Comparison of ENCODE assay signal across 1 cellular context in the genomic region with DNA sequence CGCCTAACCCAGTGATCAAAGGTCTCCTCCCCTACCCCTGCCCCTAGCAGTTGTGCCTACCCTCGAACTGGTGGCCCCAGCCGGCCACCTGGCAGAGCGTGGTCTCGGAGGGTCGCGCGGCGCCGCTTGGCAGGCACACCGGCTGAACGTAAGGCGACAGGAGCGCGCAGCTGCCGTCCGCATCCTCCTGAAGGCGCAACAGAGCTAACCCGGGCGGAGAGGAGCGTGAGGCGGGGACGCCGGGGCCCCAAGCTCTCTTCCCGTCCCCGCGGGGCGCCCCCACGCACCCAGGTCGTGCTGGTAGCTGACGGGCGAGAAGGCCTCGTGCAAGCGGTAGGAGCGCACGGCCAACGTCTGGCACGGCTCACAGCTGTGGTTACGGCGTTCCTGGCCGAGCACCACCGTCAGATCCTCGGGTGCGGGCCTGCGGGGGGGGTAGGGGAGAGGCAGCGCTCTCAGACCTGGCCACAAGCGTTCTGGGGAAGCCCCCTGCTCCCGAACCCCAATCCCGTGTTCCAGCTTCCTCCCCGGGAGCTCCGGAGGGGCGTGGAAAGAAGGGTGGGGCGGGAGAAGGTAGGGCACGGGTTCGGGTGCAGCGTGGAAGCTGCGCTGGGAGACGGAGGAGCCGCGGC.
TF ChIP-seq lines count a peak whose summit lies in the region.

No MANE protein-coding gene starts in this region.

TF ChIP-seq in HepG2, 621 proteins besides CTCF, POLR2A, EP300 and RAD21:
- no peak for TF ChIP-seq SP1 (IDR thresholded peaks at IDR 0.05)
- TF ChIP-seq SP1 (CRISPR knock-in tag; IDR thresholded peaks at IDR 0.05) = no peak
- no peak for TF ChIP-seq ZNF546 (CRISPR knock-in tag; conservative IDR thresholded peaks at IDR 0.05)
- 0 out of 2 replicates have a peak, but pooled peaks have one; percentile 5 for TF ChIP-seq HIVEP1 (CRISPR knock-in tag; IDR thresholded peaks at IDR 0.05)
- 0 out of 2 replicates have a peak, but pooled peaks have one; percentile 41 for TF ChIP-seq ZNF672 (CRISPR knock-in tag; IDR thresholded peaks at IDR 0.05)
- no peak for TF ChIP-seq MAFG (CRISPR knock-in tag; IDR thresholded peaks at IDR 0.05)
- TF ChIP-seq HDAC1 (CRISPR knock-in tag; IDR thresholded peaks at IDR 0.05) = no peak
- TF ChIP-seq, protein P1, sequence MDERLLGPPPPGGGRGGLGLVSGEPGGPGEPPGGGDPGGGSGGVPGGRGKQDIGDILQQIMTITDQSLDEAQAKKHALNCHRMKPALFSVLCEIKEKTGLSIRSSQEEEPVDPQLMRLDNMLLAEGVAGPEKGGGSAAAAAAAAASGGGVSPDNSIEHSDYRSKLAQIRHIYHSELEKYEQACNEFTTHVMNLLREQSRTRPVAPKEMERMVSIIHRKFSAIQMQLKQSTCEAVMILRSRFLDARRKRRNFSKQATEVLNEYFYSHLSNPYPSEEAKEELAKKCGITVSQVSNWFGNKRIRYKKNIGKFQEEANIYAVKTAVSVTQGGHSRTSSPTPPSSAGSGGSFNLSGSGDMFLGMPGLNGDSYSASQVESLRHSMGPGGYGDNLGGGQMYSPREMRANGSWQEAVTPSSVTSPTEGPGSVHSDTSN (CRISPR knock-in tag; IDR thresholded peaks at IDR 0.05) = no peak
- TF ChIP-seq, protein P2, sequence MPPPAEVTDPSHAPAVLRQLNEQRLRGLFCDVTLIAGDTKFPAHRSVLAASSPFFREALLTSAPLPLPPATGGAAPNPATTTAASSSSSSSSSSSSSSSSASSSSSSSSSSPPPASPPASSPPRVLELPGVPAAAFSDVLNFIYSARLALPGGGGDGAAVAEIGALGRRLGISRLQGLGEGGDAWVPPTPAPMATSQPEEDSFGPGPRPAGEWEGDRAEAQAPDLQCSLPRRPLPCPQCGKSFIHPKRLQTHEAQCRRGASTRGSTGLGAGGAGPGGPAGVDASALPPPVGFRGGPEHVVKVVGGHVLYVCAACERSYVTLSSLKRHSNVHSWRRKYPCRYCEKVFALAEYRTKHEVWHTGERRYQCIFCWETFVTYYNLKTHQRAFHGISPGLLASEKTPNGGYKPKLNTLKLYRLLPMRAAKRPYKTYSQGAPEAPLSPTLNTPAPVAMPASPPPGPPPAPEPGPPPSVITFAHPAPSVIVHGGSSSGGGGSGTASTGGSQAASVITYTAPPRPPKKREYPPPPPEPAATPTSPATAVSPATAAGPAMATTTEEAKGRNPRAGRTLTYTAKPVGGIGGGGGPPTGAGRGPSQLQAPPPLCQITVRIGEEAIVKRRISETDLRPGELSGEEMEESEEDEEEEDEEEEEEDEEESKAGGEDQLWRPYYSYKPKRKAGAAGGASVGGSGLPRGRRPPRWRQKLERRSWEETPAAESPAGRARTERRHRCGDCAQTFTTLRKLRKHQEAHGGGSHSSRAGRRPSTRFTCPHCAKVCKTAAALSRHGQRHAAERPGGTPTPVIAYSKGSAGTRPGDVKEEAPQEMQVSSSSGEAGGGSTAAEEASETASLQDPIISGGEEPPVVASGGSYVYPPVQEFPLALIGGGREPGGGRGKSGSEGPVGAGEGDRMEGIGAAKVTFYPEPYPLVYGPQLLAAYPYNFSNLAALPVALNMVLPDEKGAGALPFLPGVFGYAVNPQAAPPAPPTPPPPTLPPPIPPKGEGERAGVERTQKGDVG (CRISPR knock-in tag; IDR thresholded peaks at IDR 0.05; ENCODE audit: borderline replicate concordance) = 0 out of 2 replicates have a peak, but pooled peaks have one; percentile 3
- TF ChIP-seq, protein P3, sequence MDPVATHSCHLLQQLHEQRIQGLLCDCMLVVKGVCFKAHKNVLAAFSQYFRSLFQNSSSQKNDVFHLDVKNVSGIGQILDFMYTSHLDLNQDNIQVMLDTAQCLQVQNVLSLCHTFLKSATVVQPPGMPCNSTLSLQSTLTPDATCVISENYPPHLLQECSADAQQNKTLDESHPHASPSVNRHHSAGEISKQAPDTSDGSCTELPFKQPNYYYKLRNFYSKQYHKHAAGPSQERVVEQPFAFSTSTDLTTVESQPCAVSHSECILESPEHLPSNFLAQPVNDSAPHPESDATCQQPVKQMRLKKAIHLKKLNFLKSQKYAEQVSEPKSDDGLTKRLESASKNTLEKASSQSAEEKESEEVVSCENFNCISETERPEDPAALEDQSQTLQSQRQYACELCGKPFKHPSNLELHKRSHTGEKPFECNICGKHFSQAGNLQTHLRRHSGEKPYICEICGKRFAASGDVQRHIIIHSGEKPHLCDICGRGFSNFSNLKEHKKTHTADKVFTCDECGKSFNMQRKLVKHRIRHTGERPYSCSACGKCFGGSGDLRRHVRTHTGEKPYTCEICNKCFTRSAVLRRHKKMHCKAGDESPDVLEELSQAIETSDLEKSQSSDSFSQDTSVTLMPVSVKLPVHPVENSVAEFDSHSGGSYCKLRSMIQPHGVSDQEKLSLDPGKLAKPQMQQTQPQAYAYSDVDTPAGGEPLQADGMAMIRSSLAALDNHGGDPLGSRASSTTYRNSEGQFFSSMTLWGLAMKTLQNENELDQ (CRISPR knock-in tag; IDR thresholded peaks at IDR 0.05; ENCODE audit: borderline replicate concordance) = no peak
- no peak for TF ChIP-seq NFE2L2 (IDR thresholded peaks at IDR 0.05; ENCODE audit: low read length)
- 0 out of 2 replicates have a peak, but pooled peaks have one; percentile 42 for TF ChIP-seq FOXC1 (CRISPR knock-in tag; IDR thresholded peaks at IDR 0.05; ENCODE audit: borderline replicate concordance)
- TF ChIP-seq SP2 (CRISPR knock-in tag; IDR thresholded peaks at IDR 0.05) = no peak
- no peak for TF ChIP-seq HNRNPL (IDR thresholded peaks at IDR 0.05; ENCODE audit: low read depth, low read length)
- TF ChIP-seq, protein P4, sequence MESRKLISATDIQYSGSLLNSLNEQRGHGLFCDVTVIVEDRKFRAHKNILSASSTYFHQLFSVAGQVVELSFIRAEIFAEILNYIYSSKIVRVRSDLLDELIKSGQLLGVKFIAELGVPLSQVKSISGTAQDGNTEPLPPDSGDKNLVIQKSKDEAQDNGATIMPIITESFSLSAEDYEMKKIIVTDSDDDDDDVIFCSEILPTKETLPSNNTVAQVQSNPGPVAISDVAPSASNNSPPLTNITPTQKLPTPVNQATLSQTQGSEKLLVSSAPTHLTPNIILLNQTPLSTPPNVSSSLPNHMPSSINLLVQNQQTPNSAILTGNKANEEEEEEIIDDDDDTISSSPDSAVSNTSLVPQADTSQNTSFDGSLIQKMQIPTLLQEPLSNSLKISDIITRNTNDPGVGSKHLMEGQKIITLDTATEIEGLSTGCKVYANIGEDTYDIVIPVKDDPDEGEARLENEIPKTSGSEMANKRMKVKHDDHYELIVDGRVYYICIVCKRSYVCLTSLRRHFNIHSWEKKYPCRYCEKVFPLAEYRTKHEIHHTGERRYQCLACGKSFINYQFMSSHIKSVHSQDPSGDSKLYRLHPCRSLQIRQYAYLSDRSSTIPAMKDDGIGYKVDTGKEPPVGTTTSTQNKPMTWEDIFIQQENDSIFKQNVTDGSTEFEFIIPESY (CRISPR knock-in tag; IDR thresholded peaks at IDR 0.05) = 0 out of 2 replicates have a peak, but pooled peaks have one; percentile 40
- TF ChIP-seq NRL (CRISPR knock-in tag; IDR thresholded peaks at IDR 0.05; ENCODE audit: borderline replicate concordance) = 0 out of 2 replicates have a peak, but pooled peaks have one; percentile 30
- no peak for TF ChIP-seq ZBTB7A (CRISPR knock-in tag; IDR thresholded peaks at IDR 0.05)
- TF ChIP-seq, protein P5, sequence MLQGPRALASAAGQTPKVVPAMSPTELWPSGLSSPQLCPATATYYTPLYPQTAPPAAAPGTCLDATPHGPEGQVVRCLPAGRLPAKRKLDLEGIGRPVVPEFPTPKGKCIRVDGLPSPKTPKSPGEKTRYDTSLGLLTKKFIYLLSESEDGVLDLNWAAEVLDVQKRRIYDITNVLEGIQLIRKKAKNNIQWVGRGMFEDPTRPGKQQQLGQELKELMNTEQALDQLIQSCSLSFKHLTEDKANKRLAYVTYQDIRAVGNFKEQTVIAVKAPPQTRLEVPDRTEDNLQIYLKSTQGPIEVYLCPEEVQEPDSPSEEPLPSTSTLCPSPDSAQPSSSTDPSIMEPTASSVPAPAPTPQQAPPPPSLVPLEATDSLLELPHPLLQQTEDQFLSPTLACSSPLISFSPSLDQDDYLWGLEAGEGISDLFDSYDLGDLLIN (CRISPR knock-in tag; IDR thresholded peaks at IDR 0.05; ENCODE audit: borderline replicate concordance) = no peak
- TF ChIP-seq REXO4 (CRISPR knock-in tag; IDR thresholded peaks at IDR 0.05; ENCODE audit: borderline replicate concordance) = no peak
- TF ChIP-seq, protein P6, sequence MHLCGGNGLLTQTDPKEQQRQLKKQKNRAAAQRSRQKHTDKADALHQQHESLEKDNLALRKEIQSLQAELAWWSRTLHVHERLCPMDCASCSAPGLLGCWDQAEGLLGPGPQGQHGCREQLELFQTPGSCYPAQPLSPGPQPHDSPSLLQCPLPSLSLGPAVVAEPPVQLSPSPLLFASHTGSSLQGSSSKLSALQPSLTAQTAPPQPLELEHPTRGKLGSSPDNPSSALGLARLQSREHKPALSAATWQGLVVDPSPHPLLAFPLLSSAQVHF (CRISPR knock-in tag; IDR thresholded peaks at IDR 0.05) = 0 out of 2 replicates have a peak, but pooled peaks have one; percentile 15
- 0 out of 2 replicates have a peak, but pooled peaks have one; percentile 21 for TF ChIP-seq ZC3H13 (CRISPR knock-in tag; IDR thresholded peaks at IDR 0.05)
- 0 out of 2 replicates have a peak, but pooled peaks have one; percentile 40 for TF ChIP-seq ZNF780A (CRISPR knock-in tag; IDR thresholded peaks at IDR 0.05)
- TF ChIP-seq PHF21A (CRISPR knock-in tag; IDR thresholded peaks at IDR 0.05) = no peak
- peak; percentile 22; the same call in 1 of the 2 replicates for TF ChIP-seq PCBP1 (IDR thresholded peaks at IDR 0.05; ENCODE audit: borderline replicate concordance, low read depth, low read length)
